12 cellular contexts compared by ENCODE assay signal in the genomic region with DNA sequence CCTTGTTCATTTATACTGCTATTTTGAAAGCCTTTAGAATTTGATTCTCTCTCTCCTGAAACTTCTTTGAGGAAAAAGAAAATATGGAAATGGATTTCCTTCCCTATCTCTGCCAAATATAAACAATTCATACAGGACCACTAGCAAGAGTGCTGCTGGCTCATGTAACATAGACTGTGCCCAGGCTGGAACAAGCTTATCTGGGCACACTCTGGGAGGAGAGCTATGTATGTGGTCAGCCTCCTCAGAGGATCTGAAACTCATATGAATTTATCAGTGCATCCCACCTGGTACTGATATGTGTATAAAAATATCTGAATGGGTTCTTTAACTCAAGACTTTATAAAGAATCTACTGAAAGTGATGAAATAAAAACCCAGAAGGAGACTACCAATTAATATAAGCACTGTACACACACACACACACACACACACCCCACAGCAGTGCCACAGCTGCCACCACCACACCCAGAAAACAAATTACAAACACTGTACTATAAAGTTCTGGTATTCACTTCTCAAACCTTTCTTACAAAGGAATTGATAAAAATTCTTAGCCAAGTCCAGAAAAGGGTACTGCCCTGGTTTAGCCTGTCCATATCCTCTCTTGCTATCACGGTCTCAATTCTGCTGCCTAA.
"Had no signal": no experiment of that assay in that cellular context is flagged by ENCODE, and none has a peak within 500 bp of the region (broad histone marks: within the 10 kb centered on the region; RNA-seq: fewer than 3 reads in every experiment).

No MANE protein-coding gene starts in this region.

- H3K27me3 ChIP-seq: suprapubic skin had no signal

- DNase-seq: activated B cell treated with CpG ODN at 0.5 μM for 24 hours; activated CD4-positive, alpha-beta memory T cell treated with anti-CD3 and anti-CD28 coated beads for 36 hours; activated CD4-positive, alpha-beta T cell treated with anti-CD3 and anti-CD28 coated beads for 4 hours; activated gamma-delta T cell treated with Interleukin-2 at 50 U/mL for 16 hours; activated T-cell treated with anti-CD3 and anti-CD28 coated beads for 4 hours; effector CD4-positive, alpha-beta T cell; hippocampal formation; naive B cell; right cardiac atrium; stimulated activated CD4-positive, alpha-beta T cell treated with anti-CD3 and anti-CD28 coated beads, Interleukin-2, amount 100 ng/mL, for 24 hours had no signal

- H3K4me3 ChIP-seq: suprapubic skin had no signal

- H3K9me3 ChIP-seq: suprapubic skin had no signal

- H3K27ac ChIP-seq: suprapubic skin had no signal

- ATAC-seq: activated naive CD4-positive, alpha-beta T cell treated with anti-CD3 and anti-CD28 coated beads, Interleukin-2, amount 50 U/mL, for 72 hours had no signal

- H3K36me3 ChIP-seq: suprapubic skin had no signal
